In genomic region chr21:46457801-46458314, GRCh38 we compare ENCODE assay signal across 8 cellular contexts. TPM values are rescaled to one million over a fixed set of nuclear protein-coding genes. Genes with fewer than 3 reads are reported as not detected.
DNase-seq lines count a peak whose midpoint lies in the region; ATAC-seq, FAIRE-seq and TF ChIP-seq lines count a peak whose summit lies in the region.

No MANE protein-coding gene starts in this region.

- H3K27me3 ChIP-seq in pancreas = no peaks in the 10 kb centered on the region

- intact Hi-C loops in Right ventricle myocardium superior (cut with DNase I) = no loop called here
- intact Hi-C loops in pancreas (cut with DNase I) = no loop called here

- no peaks in the 10 kb centered on the region for H3K36me3 ChIP-seq in pancreas

- FAIRE-seq in pancreas (lab: Jason Lieb, UNC) = no peak

- peak; percentile 16 for DNase-seq in activated gamma-delta T cell treated with Interleukin-2 at 50 U/mL for 16 hours
- no peak for DNase-seq in activated gamma-delta T cell (lab: John Stamatoyannopoulos, UW)
- peak; percentile 44 for DNase-seq in NCI-H1092 treated with DMSO at 0.1 percent for 48 hours (lab: John Stamatoyannopoulos, UW)
- DNase-seq in Right ventricle myocardium superior = peak; percentile 64
- peak in 4 of 6 donors; percentile 19 to 83 (median 42) for DNase-seq in pancreas
- DNase-seq in H4 (ENCODE audit: low spot score) = no peak

- peak overlapping the region; percentile 73 for H3K27ac Mint-ChIP-seq in activated naive CD4-positive, alpha-beta T cell treated with anti-CD3 and anti-CD28 coated beads, Interleukin-2, amount 50 U/mL, for 24 hours

- ATAC-seq in HG02642 (IDR thresholded peaks at IDR 0.05; ENCODE audit: poor library complexity, unreplicated experiment) (peak; percentile 34), Right ventricle myocardium superior (ENCODE audit: poor library complexity) (peak; percentile 27), pancreas (peak; percentile 7 to 19 (median 10))

- peak overlapping the region; percentile 91 for H3K4me3 Mint-ChIP-seq in activated naive CD4-positive, alpha-beta T cell treated with anti-CD3 and anti-CD28 coated beads, Interleukin-2, amount 50 U/mL, for 24 hours

- peaks cover 2 to 9% (median 6%) of the 10 kb centered on the region in 3 donors for H3K4me1 ChIP-seq in pancreas

- peaks cover 7% of the 10 kb centered on the region for H3K36me3 Mint-ChIP-seq in activated naive CD4-positive, alpha-beta T cell treated with anti-CD3 and anti-CD28 coated beads, Interleukin-2, amount 50 U/mL, for 24 hours

- WGBS in pancreas, 2 donors = 1% methylated on average over 29 to 30 of the region's 30 CpGs

- H3K4me3 ChIP-seq in pancreas = peak overlapping the region; percentile 82 to 92 (median 90)

- no peaks in the 10 kb centered on the region for H3K27me3 Mint-ChIP-seq in activated naive CD4-positive, alpha-beta T cell treated with anti-CD3 and anti-CD28 coated beads, Interleukin-2, amount 50 U/mL, for 24 hours

- TF ChIP-seq CTCF in pancreas (IDR thresholded peaks at IDR 0.05) = no peak

- peak overlapping the region; percentile 64 to 82 (median 71) for H3K27ac ChIP-seq in pancreas

- H3K9me3 ChIP-seq in pancreas = no peaks in the 10 kb centered on the region

- peaks cover 55% of the 10 kb centered on the region for H3K4me1 Mint-ChIP-seq in activated naive CD4-positive, alpha-beta T cell treated with anti-CD3 and anti-CD28 coated beads, Interleukin-2, amount 50 U/mL, for 24 hours

- no peaks in the 10 kb centered on the region for H3K9me3 Mint-ChIP-seq in activated naive CD4-positive, alpha-beta T cell treated with anti-CD3 and anti-CD28 coated beads, Interleukin-2, amount 50 U/mL, for 24 hours

RNA-seq across cellular contexts. Expression of gene DIP2A, which starts 0.8 kb away (rescaled TPM):
- 21.6 TPM for total RNA-seq in Right ventricle myocardium superior
- total RNA-seq in pancreas = 10 to 100 TPM; 12.1 to 26.3 (median 16.5) TPM
- 10 to 100 TPM; 23.2 to 28.7 TPM for polyA plus RNA-seq in pancreas
- total RNA-seq in H4 (2014; rRNA removed; shearing (Covaris generic)) = 6.8 and 7.8 TPM in 2 replicates

Comparison
In these comparisons a context has a peak if more than half of its experiments do, and no peak if none do; other contexts are left out.
1. DNase-seq: peak in activated gamma-delta T cell treated with Interleukin-2 at 50 U/mL for 16 hours (single experiment), NCI-H1092 treated with DMSO at 0.1 percent for 48 hours (single experiment), Right ventricle myocardium superior (single experiment) and pancreas (4 of 6); none in activated gamma-delta T cell (single experiment) and H4 (single experiment).
2. Peak in every context shown above with its lines, with median percentiles within 50 percentile points of each other: ATAC-seq.